ENCODE assay signal across 15 cellular contexts in the genomic region with DNA sequence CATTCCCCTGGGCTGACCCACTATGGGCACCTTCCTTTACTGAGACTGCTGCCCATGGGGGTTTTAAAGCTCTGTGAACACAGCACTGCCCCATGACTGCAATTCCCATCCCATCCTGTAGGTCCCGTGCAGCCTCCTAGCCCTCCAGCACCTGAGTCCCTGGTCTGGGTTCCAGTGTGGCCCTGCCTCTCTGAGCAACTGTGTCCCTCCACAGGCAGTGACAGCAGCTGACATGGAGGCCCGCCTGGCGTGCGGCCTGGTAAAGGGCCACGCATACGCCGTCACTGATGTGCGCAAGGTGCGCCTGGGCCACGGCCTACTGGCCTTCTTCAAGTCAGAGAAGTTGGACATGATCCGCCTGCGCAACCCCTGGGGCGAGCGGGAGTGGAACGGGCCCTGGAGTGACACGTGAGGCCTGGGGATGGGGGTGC. TPM values are rescaled to one million over a fixed set of nuclear protein-coding genes. Genes with fewer than 3 reads are reported as not detected.
DNase-seq lines count a peak whose midpoint lies in the region; ATAC-seq and TF ChIP-seq lines count a peak whose summit lies in the region.
"Had no signal": no experiment of that assay in that cellular context is flagged by ENCODE, and none has a peak within 500 bp of the region (broad histone marks: within the 10 kb centered on the region; RNA-seq: fewer than 3 reads in every experiment).

No MANE protein-coding gene starts in this region.

- no peak for ATAC-seq in HG03139 (IDR thresholded peaks at IDR 0.05; ENCODE audit: unreplicated experiment)
- ATAC-seq: sciatic nerve had no signal

- in situ Hi-C loops in T47D (cut with HindIII; ENCODE audit: low pct_unique_long_range_greater_than_20kb, low sequenced_read_pairs), result no loop called here

- H3K4me2 ChIP-seq in Karpas-422 (ENCODE audit: low read depth, low read length, poor library complexity, severe bottlenecking), result no peak overlapping the region

- no peaks in the 10 kb centered on the region for H3K79me2 ChIP-seq in Karpas-422 (ENCODE audit: low read length)

- peaks cover 13% of the 10 kb centered on the region for H3K4me1 ChIP-seq in Karpas-422 (ENCODE audit: low read length)
- H3K4me1 ChIP-seq in sigmoid colon, result no peaks in the 10 kb centered on the region

- no peak for TF ChIP-seq POLR2A in sigmoid colon (IDR thresholded peaks at IDR 0.05)

- H3K9me3 ChIP-seq in Karpas-422 (ENCODE audit: low read length) (no peaks in the 10 kb centered on the region), sigmoid colon (no peaks in the 10 kb centered on the region)

- no peaks in the 10 kb centered on the region for H3K9me2 ChIP-seq in Karpas-422 (replicated peaks; ENCODE audit: insufficient read depth, low read length)

- H3K27ac Mint-ChIP-seq in mesothelial cell of epicardium, result no peak overlapping the region
- H3K27ac Mint-ChIP-seq: activated CD4-positive, alpha-beta memory T cell treated with anti-CD3 and anti-CD28 coated beads, Interleukin-2, amount 10 ng/mL, durations not matched to agents 7 days and 5 days; activated naive CD8-positive, alpha-beta T cell treated with anti-CD3 and anti-CD28 coated beads, Interleukin-2, amount 10 ng/mL, durations not matched to agents 7 days and 5 days; memory B cell had no signal

- H3K4me3 ChIP-seq in GM12865 (ENCODE audit: low read depth, low read length) (no peak overlapping the region), Karpas-422 (ENCODE audit: low read length) (no peak overlapping the region), sigmoid colon (no peak overlapping the region)

- H3K27me3 Mint-ChIP-seq in mesothelial cell of epicardium (ENCODE audit: low read depth), result no peaks in the 10 kb centered on the region
- H3K27me3 Mint-ChIP-seq: activated CD4-positive, alpha-beta memory T cell treated with anti-CD3 and anti-CD28 coated beads, Interleukin-2, amount 10 ng/mL, durations not matched to agents 7 days and 5 days; activated naive CD8-positive, alpha-beta T cell treated with anti-CD3 and anti-CD28 coated beads, Interleukin-2, amount 10 ng/mL, durations not matched to agents 7 days and 5 days had no signal

- H3K36me3 ChIP-seq in Karpas-422 (ENCODE audit: insufficient read depth, low read length), result no peaks in the 10 kb centered on the region
- peaks cover 0 to 24% (median 2%) of the 10 kb centered on the region in 4 donors for H3K36me3 ChIP-seq in sigmoid colon

- DNase-seq in GM12865 (ENCODE audit: low read depth) (no peak), Karpas-422 (peak; percentile 61), T47D (ENCODE audit: low read depth in 1 of 2, low spot score in 1 of 2) (peak; percentile 40 to 66), mesothelial cell of epicardium (ENCODE audit: low spot score in 2 of 2, unreplicated experiment in 2 of 2) (no peak), sigmoid colon (no peak)
- no peak for DNase-seq in stimulated activated naive CD4-positive, alpha-beta T cell treated with Interleukin-2 at 50 U/mL for 16 hours (lab: John Stamatoyannopoulos, UW)
- DNase-seq: activated CD4-positive, alpha-beta memory T cell treated with anti-CD3 and anti-CD28 coated beads, Interleukin-2, amount 10 ng/mL, durations not matched to agents 7 days and 5 days; activated naive CD8-positive, alpha-beta T cell treated with anti-CD3 and anti-CD28 coated beads, Interleukin-2, amount 10 ng/mL, durations not matched to agents 7 days and 5 days; DMS79 treated with DMSO at 0.1 percent for 48 hours; head of caudate nucleus; NCI-H510A had no signal

- 96 to 97% methylated on average over 16 of the region's 16 CpGs for WGBS in sigmoid colon, 2 donors

- intact Hi-C loops in sigmoid colon (cut with DNase I), result no loop called here

- no peak overlapping the region for H3K4me3 Mint-ChIP-seq in mesothelial cell of epicardium
- H3K4me3 Mint-ChIP-seq: activated CD4-positive, alpha-beta memory T cell treated with anti-CD3 and anti-CD28 coated beads, Interleukin-2, amount 10 ng/mL, durations not matched to agents 7 days and 5 days; activated naive CD8-positive, alpha-beta T cell treated with anti-CD3 and anti-CD28 coated beads, Interleukin-2, amount 10 ng/mL, durations not matched to agents 7 days and 5 days; memory B cell had no signal

- H3K9me3 Mint-ChIP-seq in mesothelial cell of epicardium, result no peaks in the 10 kb centered on the region
- H3K9me3 Mint-ChIP-seq: activated CD4-positive, alpha-beta memory T cell treated with anti-CD3 and anti-CD28 coated beads, Interleukin-2, amount 10 ng/mL, durations not matched to agents 7 days and 5 days; activated naive CD8-positive, alpha-beta T cell treated with anti-CD3 and anti-CD28 coated beads, Interleukin-2, amount 10 ng/mL, durations not matched to agents 7 days and 5 days; memory B cell had no signal

- TF ChIP-seq CTCF in GM12865 (IDR thresholded peaks at IDR 0.05; ENCODE audit: insufficient read depth, low read depth, low read length, missing control alignments) (peak; percentile 31), mesothelial cell of epicardium (IDR thresholded peaks at IDR 0.05; ENCODE audit: unreplicated experiment) (peak; percentile 27), sigmoid colon (IDR thresholded peaks at IDR 0.05) (no peak)

- no peak for TF ChIP-seq EP300 in sigmoid colon (IDR thresholded peaks at IDR 0.05)

- H3K27me3 ChIP-seq in Karpas-422 (ENCODE audit: low read length), result no peaks in the 10 kb centered on the region; the same call in 1 of the 2 replicates
- no peaks in the 10 kb centered on the region for H3K27me3 ChIP-seq in sigmoid colon

- no peaks in the 10 kb centered on the region; the same call in 1 of the 2 replicates for H4K20me1 ChIP-seq in Karpas-422 (ENCODE audit: insufficient read depth, low read depth, low read length)

- H3K27ac ChIP-seq in Karpas-422 (ENCODE audit: low read length), result no peak overlapping the region
- no peak overlapping the region for H3K27ac ChIP-seq in sigmoid colon

- H2AFZ ChIP-seq in Karpas-422 (ENCODE audit: low read length), result no peak overlapping the region

- no peak overlapping the region for H3K9ac ChIP-seq in Karpas-422 (ENCODE audit: low read length)

- peaks cover 1% of the 10 kb centered on the region for H3K4me1 Mint-ChIP-seq in mesothelial cell of epicardium
- H3K4me1 Mint-ChIP-seq: activated CD4-positive, alpha-beta memory T cell treated with anti-CD3 and anti-CD28 coated beads, Interleukin-2, amount 10 ng/mL, durations not matched to agents 7 days and 5 days; memory B cell had no signal

- no peaks in the 10 kb centered on the region for H3K36me3 Mint-ChIP-seq in mesothelial cell of epicardium
- H3K36me3 Mint-ChIP-seq: activated naive CD8-positive, alpha-beta T cell treated with anti-CD3 and anti-CD28 coated beads, Interleukin-2, amount 10 ng/mL, durations not matched to agents 7 days and 5 days; memory B cell had no signal

RNA-seq across cellular contexts. Expression of gene OMP, which starts 12.6 kb away (rescaled TPM):
- not detected in 2 replicates for total RNA-seq in Karpas-422 (2014; rRNA removed; shearing (Covaris generic); ENCODE audit: low replicate concordance)
- 0.80 to 1.5 TPM (median 1.4 TPM) in 3 replicates for total RNA-seq in mesothelial cell of epicardium
- total RNA-seq in sigmoid colon, result 1 to 10 TPM in 1 of 4 donors, not detected in 3; 1.4 TPM
- 1 to 10 TPM in 1 of 3 donors, not detected in 2; 4.5 TPM for polyA plus RNA-seq in sigmoid colon
- total RNA-seq: activated CD4-positive, alpha-beta memory T cell treated with anti-CD3 and anti-CD28 coated beads, Interleukin-2, amount 10 ng/mL, durations not matched to agents 7 days and 5 days; activated naive CD8-positive, alpha-beta T cell treated with anti-CD3 and anti-CD28 coated beads, Interleukin-2, amount 10 ng/mL, durations not matched to agents 7 days and 5 days; M059J had no signal

RNA-seq across cellular contexts. Expression of gene MYO7A, which starts 12.8 kb away (rescaled TPM):
- not detected in 2 replicates for total RNA-seq in Karpas-422 (2014; rRNA removed; shearing (Covaris generic); ENCODE audit: low replicate concordance)
- 1.8 to 2.4 TPM (median 2.2 TPM) in 3 replicates for total RNA-seq in mesothelial cell of epicardium
- total RNA-seq in sigmoid colon, result 10 to 100 TPM in 2 of 4 donors, 1 to 10 TPM in 2; 7.7 to 12.8 (median 9.7) TPM
- polyA plus RNA-seq in sigmoid colon, result 1 to 10 TPM; 1.8 to 3.6 (median 2.1) TPM
- total RNA-seq: M059J had no signal

RNA-seq across cellular contexts. Expression of gene CAPN5, which starts 48.4 kb away (rescaled TPM):
- 0.07 and 0.54 TPM in 2 replicates for total RNA-seq in Karpas-422 (2014; rRNA removed; shearing (Covaris generic); ENCODE audit: low replicate concordance)
- total RNA-seq in mesothelial cell of epicardium (16.1 to 18.3 TPM (median 16.5 TPM) in 3 replicates), sigmoid colon (10 to 100 TPM in 1 of 4 donors, 1 to 10 TPM in 3; 4.1 to 12.5 (median 6.7) TPM)
- polyA plus RNA-seq in sigmoid colon, result 100 to 1,000 TPM in 1 of 3 donors, 10 to 100 TPM in 2; 89.5 to 110 (median 90.8) TPM

Comparison
In these comparisons a context has a peak if more than half of its experiments do, and no peak if none do; other contexts are left out.
1. DNase-seq: peak in Karpas-422 (single experiment) and T47D (2 of 2); none in GM12865 (single experiment), mesothelial cell of epicardium (0 of 2), sigmoid colon (single experiment) and stimulated activated naive CD4-positive, alpha-beta T cell treated with Interleukin-2 at 50 U/mL for 16 hours (single experiment).
2. CTCF ChIP-seq: peak in GM12865 (single experiment) and mesothelial cell of epicardium (single experiment); none in sigmoid colon (0 of 4).